1 cellular context compared by ENCODE assay signal in the genomic region with DNA sequence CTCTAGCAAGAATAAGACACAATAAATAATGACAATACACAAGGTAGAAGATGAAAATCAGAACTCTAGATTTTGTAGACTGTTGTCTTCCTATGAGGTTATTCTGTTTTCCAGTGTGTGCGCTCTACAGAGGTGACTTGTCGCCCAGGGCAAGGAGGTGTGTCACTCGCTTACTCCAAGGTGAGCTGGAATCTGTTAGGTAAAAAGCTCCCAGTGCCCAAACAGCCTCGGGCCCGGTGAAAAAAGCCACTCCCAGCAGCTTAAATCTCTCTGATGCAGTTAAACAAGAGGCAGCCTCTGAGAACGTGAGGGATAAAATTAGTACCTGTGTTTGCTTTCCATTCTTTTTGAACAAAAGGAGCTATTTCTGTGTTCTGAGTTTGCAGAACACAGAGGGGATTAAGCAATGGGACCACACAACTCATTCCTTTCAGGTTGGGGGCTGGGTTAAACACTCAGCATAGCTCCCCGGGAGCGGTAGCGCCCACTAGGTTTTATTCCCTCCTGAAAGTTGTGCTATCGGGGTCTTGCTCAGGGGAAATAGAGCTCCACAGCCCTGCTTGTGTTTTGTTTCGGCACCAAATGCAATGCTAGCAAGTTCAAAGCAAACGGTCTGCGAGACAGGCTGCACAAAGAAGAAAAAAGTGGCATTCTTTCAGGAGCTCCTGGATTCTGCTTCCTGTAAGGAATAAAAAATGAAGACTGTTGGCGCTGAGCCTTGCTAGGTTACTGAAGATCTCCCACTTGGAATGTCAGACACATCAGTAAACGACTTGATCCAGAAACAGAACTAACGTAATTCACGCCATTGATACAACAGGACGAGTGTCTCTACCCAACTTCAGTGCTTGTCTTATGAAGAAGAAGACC.
TF ChIP-seq lines count a peak whose summit lies in the region.

No MANE protein-coding gene starts in this region.

TF ChIP-seq in HepG2, 621 proteins besides CTCF, POLR2A, EP300 and RAD21 (continued from another document and continues in another):
- TF ChIP-seq NKX3-1 (CRISPR knock-in tag; IDR thresholded peaks at IDR 0.05) = 0 out of 2 replicates have a peak, but pooled peaks have one; percentile 27
- TF ChIP-seq ZNF746 (CRISPR knock-in tag; IDR thresholded peaks at IDR 0.05) = no peak
- TF ChIP-seq ZKSCAN8 (CRISPR knock-in tag; IDR thresholded peaks at IDR 0.05; ENCODE audit: borderline replicate concordance) = peak; percentile 56; the same call in 1 of the 2 replicates
- TF ChIP-seq, protein P1, sequence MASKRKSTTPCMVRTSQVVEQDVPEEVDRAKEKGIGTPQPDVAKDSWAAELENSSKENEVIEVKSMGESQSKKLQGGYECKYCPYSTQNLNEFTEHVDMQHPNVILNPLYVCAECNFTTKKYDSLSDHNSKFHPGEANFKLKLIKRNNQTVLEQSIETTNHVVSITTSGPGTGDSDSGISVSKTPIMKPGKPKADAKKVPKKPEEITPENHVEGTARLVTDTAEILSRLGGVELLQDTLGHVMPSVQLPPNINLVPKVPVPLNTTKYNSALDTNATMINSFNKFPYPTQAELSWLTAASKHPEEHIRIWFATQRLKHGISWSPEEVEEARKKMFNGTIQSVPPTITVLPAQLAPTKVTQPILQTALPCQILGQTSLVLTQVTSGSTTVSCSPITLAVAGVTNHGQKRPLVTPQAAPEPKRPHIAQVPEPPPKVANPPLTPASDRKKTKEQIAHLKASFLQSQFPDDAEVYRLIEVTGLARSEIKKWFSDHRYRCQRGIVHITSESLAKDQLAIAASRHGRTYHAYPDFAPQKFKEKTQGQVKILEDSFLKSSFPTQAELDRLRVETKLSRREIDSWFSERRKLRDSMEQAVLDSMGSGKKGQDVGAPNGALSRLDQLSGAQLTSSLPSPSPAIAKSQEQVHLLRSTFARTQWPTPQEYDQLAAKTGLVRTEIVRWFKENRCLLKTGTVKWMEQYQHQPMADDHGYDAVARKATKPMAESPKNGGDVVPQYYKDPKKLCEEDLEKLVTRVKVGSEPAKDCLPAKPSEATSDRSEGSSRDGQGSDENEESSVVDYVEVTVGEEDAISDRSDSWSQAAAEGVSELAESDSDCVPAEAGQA (IDR thresholded peaks at IDR 0.05; ENCODE audit: low read depth) = no peak
- TF ChIP-seq, protein P1 (CRISPR knock-in tag; IDR thresholded peaks at IDR 0.05; ENCODE audit: borderline replicate concordance) = no peak
- TF ChIP-seq SALL1 (CRISPR knock-in tag; IDR thresholded peaks at IDR 0.05) = no peak; the same call in none of the 2 replicates
- no peak for TF ChIP-seq ETS1 (CRISPR knock-in tag; IDR thresholded peaks at IDR 0.05)
- TF ChIP-seq ZNF891 (CRISPR knock-in tag; IDR thresholded peaks at IDR 0.05) = no peak
- no peak for TF ChIP-seq SATB2 (CRISPR knock-in tag; IDR thresholded peaks at IDR 0.05)
- TF ChIP-seq ELF1 (CRISPR knock-in tag; IDR thresholded peaks at IDR 0.05) = no peak
- no peak for TF ChIP-seq PTBP1 (IDR thresholded peaks at IDR 0.05; ENCODE audit: low read depth, low read length, poor library complexity, severe bottlenecking)
- no peak for TF ChIP-seq PAF1 (CRISPR knock-in tag; IDR thresholded peaks at IDR 0.05)
- no peak for TF ChIP-seq ZNF839 (CRISPR knock-in tag; IDR thresholded peaks at IDR 0.05; ENCODE audit: borderline replicate concordance)
- TF ChIP-seq IKZF5 (CRISPR knock-in tag; IDR thresholded peaks at IDR 0.05) = no peak
- no peak for TF ChIP-seq NFKBIZ (CRISPR knock-in tag; IDR thresholded peaks at IDR 0.05)
- TF ChIP-seq, protein P2, sequence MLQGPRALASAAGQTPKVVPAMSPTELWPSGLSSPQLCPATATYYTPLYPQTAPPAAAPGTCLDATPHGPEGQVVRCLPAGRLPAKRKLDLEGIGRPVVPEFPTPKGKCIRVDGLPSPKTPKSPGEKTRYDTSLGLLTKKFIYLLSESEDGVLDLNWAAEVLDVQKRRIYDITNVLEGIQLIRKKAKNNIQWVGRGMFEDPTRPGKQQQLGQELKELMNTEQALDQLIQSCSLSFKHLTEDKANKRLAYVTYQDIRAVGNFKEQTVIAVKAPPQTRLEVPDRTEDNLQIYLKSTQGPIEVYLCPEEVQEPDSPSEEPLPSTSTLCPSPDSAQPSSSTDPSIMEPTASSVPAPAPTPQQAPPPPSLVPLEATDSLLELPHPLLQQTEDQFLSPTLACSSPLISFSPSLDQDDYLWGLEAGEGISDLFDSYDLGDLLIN (CRISPR knock-in tag; IDR thresholded peaks at IDR 0.05; ENCODE audit: borderline replicate concordance) = no peak
- no peak for TF ChIP-seq ZSCAN30 (CRISPR knock-in tag; IDR thresholded peaks at IDR 0.05)
- no peak for TF ChIP-seq KDM2A (CRISPR knock-in tag; IDR thresholded peaks at IDR 0.05; ENCODE audit: borderline replicate concordance, low read depth)
- 0 out of 2 replicates have a peak, but pooled peaks have one; percentile 14 for TF ChIP-seq ZNF556 (CRISPR knock-in tag; IDR thresholded peaks at IDR 0.05; ENCODE audit: borderline replicate concordance)
- TF ChIP-seq ZFP36L2 (CRISPR knock-in tag; IDR thresholded peaks at IDR 0.05) = no peak
- TF ChIP-seq NFIB (CRISPR knock-in tag; IDR thresholded peaks at IDR 0.05; ENCODE audit: borderline replicate concordance) = no peak
- TF ChIP-seq ZNF713 (CRISPR knock-in tag; IDR thresholded peaks at IDR 0.05) = no peak
- TF ChIP-seq ZNF280B (CRISPR knock-in tag; IDR thresholded peaks at IDR 0.05; ENCODE audit: borderline replicate concordance) = no peak
- TF ChIP-seq POGK (CRISPR knock-in tag; conservative IDR thresholded peaks at IDR 0.05) = peak; percentile 43; the same call in 1 of the 2 replicates
- no peak for TF ChIP-seq ZNF672 (CRISPR knock-in tag; IDR thresholded peaks at IDR 0.05)
- TF ChIP-seq ZNF24 (IDR thresholded peaks at IDR 0.05) = no peak
- TF ChIP-seq AHR (CRISPR knock-in tag; IDR thresholded peaks at IDR 0.05) = no peak
- 0 out of 2 replicates have a peak, but pooled peaks have one; percentile 25 for TF ChIP-seq AKNA (CRISPR knock-in tag; IDR thresholded peaks at IDR 0.05; ENCODE audit: borderline replicate concordance)
- no peak for TF ChIP-seq NONO (IDR thresholded peaks at IDR 0.05)
- TF ChIP-seq NONO (CRISPR knock-in tag; conservative IDR thresholded peaks at IDR 0.05) = no peak
- TF ChIP-seq NFYC (CRISPR knock-in tag; IDR thresholded peaks at IDR 0.05) = no peak
